In the genomic region with DNA sequence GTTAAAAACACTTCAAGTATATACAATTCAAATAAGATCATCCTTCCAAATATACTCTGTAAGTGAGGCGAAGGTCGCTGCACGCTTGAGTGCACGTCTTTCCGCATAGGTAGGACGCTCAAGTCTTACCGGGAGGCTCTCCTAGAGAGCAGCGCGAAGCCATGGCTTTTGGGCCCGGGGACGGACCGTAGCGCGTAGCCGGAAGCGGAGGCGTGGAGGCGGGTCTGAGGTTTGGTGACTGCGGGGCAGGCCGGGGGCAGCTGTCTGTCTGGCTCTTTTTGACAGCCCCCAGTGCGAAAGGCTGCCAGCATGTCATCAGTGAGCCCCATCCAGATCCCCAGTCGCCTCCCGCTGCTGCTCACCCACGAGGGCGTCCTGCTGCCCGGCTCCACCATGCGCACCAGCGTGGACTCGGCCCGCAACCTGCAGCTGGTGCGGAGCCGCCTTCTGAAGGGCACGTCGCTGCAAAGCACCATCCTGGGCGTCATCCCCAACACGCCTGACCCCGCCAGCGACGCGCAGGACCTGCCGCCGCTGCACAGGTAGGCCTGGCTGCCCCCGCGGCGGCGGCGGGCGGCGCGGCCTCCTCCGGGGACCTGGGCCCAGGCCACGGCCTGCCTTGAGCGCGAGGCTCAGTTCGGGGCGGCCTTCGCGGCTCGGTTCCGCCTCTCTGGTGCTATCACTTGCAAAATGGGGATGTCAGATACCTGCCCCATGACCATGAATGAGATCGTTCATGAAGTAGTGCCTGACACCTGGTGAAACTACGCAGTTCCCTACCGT, we compare ENCODE assay signal across 1 cellular context.
TF ChIP-seq lines count a peak whose summit lies in the region.

A gene with protein sequence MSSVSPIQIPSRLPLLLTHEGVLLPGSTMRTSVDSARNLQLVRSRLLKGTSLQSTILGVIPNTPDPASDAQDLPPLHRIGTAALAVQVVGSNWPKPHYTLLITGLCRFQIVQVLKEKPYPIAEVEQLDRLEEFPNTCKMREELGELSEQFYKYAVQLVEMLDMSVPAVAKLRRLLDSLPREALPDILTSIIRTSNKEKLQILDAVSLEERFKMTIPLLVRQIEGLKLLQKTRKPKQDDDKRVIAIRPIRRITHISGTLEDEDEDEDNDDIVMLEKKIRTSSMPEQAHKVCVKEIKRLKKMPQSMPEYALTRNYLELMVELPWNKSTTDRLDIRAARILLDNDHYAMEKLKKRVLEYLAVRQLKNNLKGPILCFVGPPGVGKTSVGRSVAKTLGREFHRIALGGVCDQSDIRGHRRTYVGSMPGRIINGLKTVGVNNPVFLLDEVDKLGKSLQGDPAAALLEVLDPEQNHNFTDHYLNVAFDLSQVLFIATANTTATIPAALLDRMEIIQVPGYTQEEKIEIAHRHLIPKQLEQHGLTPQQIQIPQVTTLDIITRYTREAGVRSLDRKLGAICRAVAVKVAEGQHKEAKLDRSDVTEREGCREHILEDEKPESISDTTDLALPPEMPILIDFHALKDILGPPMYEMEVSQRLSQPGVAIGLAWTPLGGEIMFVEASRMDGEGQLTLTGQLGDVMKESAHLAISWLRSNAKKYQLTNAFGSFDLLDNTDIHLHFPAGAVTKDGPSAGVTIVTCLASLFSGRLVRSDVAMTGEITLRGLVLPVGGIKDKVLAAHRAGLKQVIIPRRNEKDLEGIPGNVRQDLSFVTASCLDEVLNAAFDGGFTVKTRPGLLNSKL (plus strand): TSS at position 221 of the 783 bp plus-strand sequence. CDS start 89 bp downstream, at position 310.

TF ChIP-seq in HepG2, 621 proteins besides CTCF, POLR2A, EP300 and RAD21 (continued from another document and continues in another):
- TF ChIP-seq, protein P1, sequence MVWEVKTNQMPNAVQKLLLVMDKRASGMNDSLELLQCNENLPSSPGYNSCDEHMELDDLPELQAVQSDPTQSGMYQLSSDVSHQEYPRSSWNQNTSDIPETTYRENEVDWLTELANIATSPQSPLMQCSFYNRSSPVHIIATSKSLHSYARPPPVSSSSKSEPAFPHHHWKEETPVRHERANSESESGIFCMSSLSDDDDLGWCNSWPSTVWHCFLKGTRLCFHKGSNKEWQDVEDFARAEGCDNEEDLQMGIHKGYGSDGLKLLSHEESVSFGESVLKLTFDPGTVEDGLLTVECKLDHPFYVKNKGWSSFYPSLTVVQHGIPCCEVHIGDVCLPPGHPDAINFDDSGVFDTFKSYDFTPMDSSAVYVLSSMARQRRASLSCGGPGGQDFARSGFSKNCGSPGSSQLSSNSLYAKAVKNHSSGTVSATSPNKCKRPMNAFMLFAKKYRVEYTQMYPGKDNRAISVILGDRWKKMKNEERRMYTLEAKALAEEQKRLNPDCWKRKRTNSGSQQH (CRISPR knock-in tag; IDR thresholded peaks at IDR 0.05; ENCODE audit: low read depth): no peak
- TF ChIP-seq, protein P2, sequence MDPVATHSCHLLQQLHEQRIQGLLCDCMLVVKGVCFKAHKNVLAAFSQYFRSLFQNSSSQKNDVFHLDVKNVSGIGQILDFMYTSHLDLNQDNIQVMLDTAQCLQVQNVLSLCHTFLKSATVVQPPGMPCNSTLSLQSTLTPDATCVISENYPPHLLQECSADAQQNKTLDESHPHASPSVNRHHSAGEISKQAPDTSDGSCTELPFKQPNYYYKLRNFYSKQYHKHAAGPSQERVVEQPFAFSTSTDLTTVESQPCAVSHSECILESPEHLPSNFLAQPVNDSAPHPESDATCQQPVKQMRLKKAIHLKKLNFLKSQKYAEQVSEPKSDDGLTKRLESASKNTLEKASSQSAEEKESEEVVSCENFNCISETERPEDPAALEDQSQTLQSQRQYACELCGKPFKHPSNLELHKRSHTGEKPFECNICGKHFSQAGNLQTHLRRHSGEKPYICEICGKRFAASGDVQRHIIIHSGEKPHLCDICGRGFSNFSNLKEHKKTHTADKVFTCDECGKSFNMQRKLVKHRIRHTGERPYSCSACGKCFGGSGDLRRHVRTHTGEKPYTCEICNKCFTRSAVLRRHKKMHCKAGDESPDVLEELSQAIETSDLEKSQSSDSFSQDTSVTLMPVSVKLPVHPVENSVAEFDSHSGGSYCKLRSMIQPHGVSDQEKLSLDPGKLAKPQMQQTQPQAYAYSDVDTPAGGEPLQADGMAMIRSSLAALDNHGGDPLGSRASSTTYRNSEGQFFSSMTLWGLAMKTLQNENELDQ (CRISPR knock-in tag; IDR thresholded peaks at IDR 0.05; ENCODE audit: borderline replicate concordance): no peak
- TF ChIP-seq, protein P3, sequence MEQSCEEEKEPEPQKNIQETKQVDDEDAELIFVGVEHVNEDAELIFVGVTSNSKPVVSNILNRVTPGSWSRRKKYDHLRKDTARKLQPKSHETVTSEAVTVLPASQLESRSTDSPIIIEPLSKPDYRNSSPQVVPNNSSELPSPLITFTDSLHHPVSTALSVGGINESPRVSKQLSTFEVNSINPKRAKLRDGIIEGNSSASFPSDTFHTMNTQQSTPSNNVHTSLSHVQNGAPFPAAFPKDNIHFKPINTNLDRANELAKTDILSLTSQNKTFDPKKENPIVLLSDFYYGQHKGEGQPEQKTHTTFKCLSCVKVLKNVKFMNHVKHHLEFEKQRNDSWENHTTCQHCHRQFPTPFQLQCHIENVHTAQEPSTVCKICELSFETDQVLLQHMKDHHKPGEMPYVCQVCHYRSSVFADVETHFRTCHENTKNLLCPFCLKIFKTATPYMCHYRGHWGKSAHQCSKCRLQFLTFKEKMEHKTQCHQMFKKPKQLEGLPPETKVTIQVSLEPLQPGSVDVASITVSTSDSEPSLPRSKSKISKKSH (CRISPR knock-in tag; IDR thresholded peaks at IDR 0.05; ENCODE audit: borderline replicate concordance): peak; percentile 61; the same call in 1 of the 2 replicates
- TF ChIP-seq, protein P4, sequence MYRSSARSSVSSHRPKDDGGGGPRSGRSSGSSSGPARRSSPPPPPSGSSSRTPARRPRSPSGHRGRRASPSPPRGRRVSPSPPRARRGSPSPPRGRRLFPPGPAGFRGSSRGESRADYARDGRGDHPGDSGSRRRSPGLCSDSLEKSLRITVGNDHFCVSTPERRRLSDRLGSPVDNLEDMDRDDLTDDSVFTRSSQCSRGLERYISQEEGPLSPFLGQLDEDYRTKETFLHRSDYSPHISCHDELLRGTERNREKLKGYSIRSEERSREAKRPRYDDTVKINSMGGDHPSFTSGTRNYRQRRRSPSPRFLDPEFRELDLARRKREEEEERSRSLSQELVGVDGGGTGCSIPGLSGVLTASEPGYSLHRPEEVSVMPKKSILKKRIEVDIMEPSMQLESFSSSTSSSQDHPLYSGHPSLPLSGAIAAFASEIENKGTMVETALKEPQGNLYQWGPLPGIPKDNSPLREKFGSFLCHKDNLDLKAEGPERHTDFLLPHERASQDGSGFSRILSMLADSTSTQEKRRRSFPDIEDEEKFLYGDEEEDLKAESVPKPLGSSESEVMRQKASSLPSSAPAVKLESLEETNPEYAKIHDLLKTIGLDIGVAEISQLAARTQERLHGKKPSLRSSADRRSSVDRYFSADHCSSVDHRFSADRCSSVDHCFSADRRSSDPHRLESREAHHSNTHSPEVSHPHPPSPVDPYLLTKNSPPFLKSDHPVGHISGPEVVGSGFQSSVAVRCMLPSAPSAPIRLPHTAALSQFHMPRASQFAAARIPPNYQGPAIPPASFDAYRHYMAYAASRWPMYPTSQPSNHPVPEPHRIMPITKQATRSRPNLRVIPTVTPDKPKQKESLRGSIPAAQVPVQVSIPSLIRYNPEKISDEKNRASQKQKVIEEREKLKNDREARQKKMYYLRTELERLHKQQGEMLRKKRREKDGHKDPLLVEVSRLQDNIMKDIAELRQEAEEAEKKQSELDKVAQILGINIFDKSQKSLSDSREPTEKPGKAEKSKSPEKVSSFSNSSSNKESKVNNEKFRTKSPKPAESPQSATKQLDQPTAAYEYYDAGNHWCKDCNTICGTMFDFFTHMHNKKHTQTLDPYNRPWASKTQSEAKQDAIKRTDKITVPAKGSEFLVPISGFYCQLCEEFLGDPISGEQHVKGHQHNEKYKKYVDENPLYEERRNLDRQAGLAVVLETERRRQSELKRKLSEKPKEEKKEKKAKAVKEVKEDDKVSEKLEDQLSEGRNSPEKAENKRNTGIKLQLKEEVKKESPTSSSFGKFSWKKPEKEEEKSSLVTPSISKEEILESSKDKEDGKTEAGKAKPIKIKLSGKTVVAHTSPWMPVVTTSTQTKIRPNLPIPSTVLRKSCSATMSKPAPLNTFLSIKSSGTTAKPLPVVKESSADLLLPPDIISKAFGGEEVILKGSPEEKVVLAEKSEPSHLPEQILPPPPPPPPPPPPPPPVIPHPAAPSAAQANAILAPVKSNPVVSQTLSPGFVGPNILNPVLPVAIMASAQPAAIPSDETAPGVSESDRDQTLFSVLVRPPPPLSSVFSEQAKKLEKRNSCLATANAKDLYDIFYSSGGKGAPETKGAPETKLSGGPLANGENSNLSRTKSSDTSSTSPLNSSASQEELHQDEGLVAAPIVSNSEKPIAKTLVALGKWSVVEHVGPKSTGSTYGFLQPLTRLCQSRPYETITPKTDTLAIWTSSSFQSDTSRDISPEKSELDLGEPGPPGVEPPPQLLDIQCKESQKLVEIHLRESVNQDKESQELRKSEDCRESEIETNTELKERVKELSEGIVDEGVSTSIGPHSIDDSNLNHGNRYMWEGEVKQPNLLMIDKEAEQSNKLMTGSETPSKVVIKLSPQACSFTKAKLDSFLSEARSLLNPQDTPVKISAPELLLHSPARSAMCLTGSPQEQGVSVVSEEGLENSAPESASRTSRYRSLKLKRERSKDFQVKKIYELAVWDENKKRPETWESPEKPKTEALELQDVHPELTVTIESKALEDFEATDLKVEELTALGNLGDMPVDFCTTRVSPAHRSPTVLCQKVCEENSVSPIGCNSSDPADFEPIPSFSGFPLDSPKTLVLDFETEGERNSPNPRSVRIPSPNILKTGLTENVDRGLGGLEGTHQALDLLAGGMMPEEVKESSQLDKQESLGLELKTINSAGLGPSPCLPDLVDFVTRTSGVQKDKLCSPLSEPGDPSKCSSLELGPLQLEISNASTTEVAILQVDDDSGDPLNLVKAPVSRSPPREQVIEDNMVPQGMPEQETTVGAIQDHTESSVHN (CRISPR knock-in tag; IDR thresholded peaks at IDR 0.05): peak; percentile 40; the same call in 1 of the 2 replicates
- TF ChIP-seq, protein P5, sequence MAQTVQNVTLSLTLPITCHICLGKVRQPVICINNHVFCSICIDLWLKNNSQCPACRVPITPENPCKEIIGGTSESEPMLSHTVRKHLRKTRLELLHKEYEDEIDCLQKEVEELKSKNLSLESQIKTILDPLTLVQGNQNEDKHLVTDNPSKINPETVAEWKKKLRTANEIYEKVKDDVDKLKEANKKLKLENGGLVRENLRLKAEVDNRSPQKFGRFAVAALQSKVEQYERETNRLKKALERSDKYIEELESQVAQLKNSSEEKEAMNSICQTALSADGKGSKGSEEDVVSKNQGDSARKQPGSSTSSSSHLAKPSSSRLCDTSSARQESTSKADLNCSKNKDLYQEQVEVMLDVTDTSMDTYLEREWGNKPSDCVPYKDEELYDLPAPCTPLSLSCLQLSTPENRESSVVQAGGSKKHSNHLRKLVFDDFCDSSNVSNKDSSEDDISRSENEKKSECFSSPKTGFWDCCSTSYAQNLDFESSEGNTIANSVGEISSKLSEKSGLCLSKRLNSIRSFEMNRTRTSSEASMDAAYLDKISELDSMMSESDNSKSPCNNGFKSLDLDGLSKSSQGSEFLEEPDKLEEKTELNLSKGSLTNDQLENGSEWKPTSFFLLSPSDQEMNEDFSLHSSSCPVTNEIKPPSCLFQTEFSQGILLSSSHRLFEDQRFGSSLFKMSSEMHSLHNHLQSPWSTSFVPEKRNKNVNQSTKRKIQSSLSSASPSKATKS (CRISPR knock-in tag; IDR thresholded peaks at IDR 0.05): peak; percentile 14; the same call in 1 of the 2 replicates
- TF ChIP-seq RBFOX2 (IDR thresholded peaks at IDR 0.05; ENCODE audit: low read depth, low read length): peak; percentile 95
- TF ChIP-seq, protein P6, sequence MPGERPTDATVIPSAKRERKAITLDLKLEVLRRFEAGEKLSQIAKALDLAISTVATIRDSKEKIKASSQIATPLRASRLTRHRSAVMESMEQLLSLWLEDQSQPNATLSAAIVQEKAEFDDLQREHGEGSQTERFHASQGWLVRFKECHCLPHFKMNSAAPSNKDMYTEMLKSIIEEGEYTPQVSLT (CRISPR knock-in tag; IDR thresholded peaks at IDR 0.05; ENCODE audit: borderline replicate concordance, low read depth): no peak; the same call in 1 of the 2 replicates
- TF ChIP-seq ZNF605 (CRISPR knock-in tag; IDR thresholded peaks at IDR 0.05): peak; percentile 93; the same call in 1 of the 2 replicates
- no peak for TF ChIP-seq SP1 (IDR thresholded peaks at IDR 0.05)
- TF ChIP-seq SP1 (CRISPR knock-in tag; IDR thresholded peaks at IDR 0.05): peak; percentile 92
- TF ChIP-seq, protein P7, sequence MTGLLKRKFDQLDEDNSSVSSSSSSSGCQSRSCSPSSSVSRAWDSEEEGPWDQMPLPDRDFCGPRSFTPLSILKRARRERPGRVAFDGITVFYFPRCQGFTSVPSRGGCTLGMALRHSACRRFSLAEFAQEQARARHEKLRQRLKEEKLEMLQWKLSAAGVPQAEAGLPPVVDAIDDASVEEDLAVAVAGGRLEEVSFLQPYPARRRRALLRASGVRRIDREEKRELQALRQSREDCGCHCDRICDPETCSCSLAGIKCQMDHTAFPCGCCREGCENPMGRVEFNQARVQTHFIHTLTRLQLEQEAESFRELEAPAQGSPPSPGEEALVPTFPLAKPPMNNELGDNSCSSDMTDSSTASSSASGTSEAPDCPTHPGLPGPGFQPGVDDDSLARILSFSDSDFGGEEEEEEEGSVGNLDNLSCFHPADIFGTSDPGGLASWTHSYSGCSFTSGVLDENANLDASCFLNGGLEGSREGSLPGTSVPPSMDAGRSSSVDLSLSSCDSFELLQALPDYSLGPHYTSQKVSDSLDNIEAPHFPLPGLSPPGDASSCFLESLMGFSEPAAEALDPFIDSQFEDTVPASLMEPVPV (CRISPR knock-in tag; IDR thresholded peaks at IDR 0.05): peak; percentile 86; the same call in 1 of the 2 replicates
- no peak for TF ChIP-seq LCORL (IDR thresholded peaks at IDR 0.05)
- TF ChIP-seq LCORL (CRISPR knock-in tag; IDR thresholded peaks at IDR 0.05): no peak
- peak; percentile 93 for TF ChIP-seq ZNF564 (CRISPR knock-in tag; IDR thresholded peaks at IDR 0.05)
- peak; percentile 69; the same call in 1 of the 2 replicates for TF ChIP-seq DR1 (CRISPR knock-in tag; IDR thresholded peaks at IDR 0.05)
- peak; percentile 98; the same call in 1 of the 2 replicates for TF ChIP-seq CBX5 (CRISPR knock-in tag; IDR thresholded peaks at IDR 0.05; ENCODE audit: borderline replicate concordance)
- no peak for TF ChIP-seq ZNF432 (CRISPR knock-in tag; IDR thresholded peaks at IDR 0.05; ENCODE audit: borderline replicate concordance)
- no peak for TF ChIP-seq NONO (IDR thresholded peaks at IDR 0.05)
- TF ChIP-seq NONO (CRISPR knock-in tag; conservative IDR thresholded peaks at IDR 0.05): peak; percentile 82
- TF ChIP-seq SP4 (CRISPR knock-in tag; IDR thresholded peaks at IDR 0.05): peak; percentile 81
- TF ChIP-seq ISX (CRISPR knock-in tag; conservative IDR thresholded peaks at IDR 0.05): no peak; the same call in 1 of the 2 replicates
- TF ChIP-seq, protein P8, sequence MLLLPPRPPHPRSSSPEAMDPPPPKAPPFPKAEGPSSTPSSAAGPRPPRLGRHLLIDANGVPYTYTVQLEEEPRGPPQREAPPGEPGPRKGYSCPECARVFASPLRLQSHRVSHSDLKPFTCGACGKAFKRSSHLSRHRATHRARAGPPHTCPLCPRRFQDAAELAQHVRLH (CRISPR knock-in tag; IDR thresholded peaks at IDR 0.05; ENCODE audit: borderline replicate concordance, low read depth): peak; percentile 97
- peak; percentile 85; the same call in 1 of the 2 replicates for TF ChIP-seq MAF1 (CRISPR knock-in tag; IDR thresholded peaks at IDR 0.05; ENCODE audit: borderline replicate concordance)
- peak; percentile 83 for TF ChIP-seq EEA1 (CRISPR knock-in tag; IDR thresholded peaks at IDR 0.05; ENCODE audit: borderline replicate concordance)
- peak; percentile 90; the same call in 1 of the 2 replicates for TF ChIP-seq KDM4B (CRISPR knock-in tag; IDR thresholded peaks at IDR 0.05)
